Comparison of ENCODE assay signal across 9 cellular contexts in the genomic region with DNA sequence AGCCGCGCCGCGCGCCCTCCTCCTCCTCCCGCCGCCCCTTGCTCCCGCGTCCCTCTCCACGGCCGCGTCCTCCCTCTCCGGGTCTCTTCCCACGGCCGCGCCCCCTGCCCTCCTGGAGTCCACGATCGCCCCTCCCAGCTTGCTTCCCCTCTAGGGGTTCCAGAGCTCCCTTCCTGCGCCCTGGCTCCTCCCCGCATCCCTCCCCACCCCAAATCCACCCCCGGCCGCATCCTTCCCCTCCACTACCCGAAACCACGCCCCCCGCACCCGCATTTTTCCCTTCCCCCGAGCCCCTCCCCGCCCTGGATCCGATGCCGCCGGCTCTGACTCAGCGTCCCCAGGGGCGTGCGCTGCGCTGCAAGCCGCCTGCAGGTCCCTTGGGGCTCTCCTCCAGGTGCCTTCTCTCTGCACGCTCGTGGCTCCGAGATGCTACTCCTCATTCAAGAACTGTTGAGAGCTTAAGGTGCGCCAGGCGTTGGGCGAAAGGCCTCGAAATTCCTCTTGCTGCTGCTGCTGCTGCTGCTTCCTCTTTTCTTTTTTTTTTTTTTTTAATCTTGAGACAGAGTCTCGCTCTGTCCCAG. TPM values are rescaled to one million over a fixed set of nuclear protein-coding genes. Genes with fewer than 3 reads are reported as not detected.
A peak's percentile ranks its signal among the peaks of the same experiment; 100 is the strongest.
DNase-seq lines count a peak whose midpoint lies in the region; ATAC-seq and TF ChIP-seq lines count a peak whose summit lies in the region.
"Had no signal": no experiment of that assay in that cellular context is flagged by ENCODE, and none has a peak within 500 bp of the region (broad histone marks: within the 10 kb centered on the region; RNA-seq: fewer than 3 reads in every experiment).

No MANE protein-coding gene starts in this region.

- H3K4me3 ChIP-seq in tibial nerve = peak overlapping the region; percentile 13 to 53 (median 30)

- no peaks in the 10 kb centered on the region for H3K9me3 ChIP-seq in tibial nerve

- 1% methylated on average over 34 to 44 of the region's 44 CpGs for WGBS in tibial nerve, 2 donors

- H3K27ac Mint-ChIP-seq in activated T-cell treated with anti-CD3 and anti-CD28 coated beads, Interleukin-2, amount 50 U/mL, for 72 hours = peak overlapping the region; percentile 28

- DNase-seq in DMS 273 (lab: John Stamatoyannopoulos, UW; ENCODE audit: unreplicated experiment) = peak; percentile 75
- DNase-seq in DMS 273 treated with DMSO at 0.1 percent for 48 hours (lab: John Stamatoyannopoulos, UW) = no peak
- peak; percentile 69 to 81 for DNase-seq in NOMO-1 (lab: John Stamatoyannopoulos, UW; ENCODE audit: unreplicated experiment in 2 of 2)
- peak; percentile 69 to 74 for DNase-seq in activated T-cell treated with anti-CD3 and anti-CD28 coated beads, Interleukin-2, amount 50 U/mL, for 72 hours
- peak; percentile 26 for DNase-seq in fibroblast of gingiva (ENCODE audit: low read depth)
- DNase-seq in omental fat pad (ENCODE audit: low spot score) = no peak
- DNase-seq in tibial nerve (ENCODE audit: low spot score in 2 of 2) = no peak

- no peaks in the 10 kb centered on the region for H3K9me3 Mint-ChIP-seq in activated T-cell treated with anti-CD3 and anti-CD28 coated beads, Interleukin-2, amount 50 U/mL, for 72 hours

- peaks cover 19% of the 10 kb centered on the region for H3K27me3 Mint-ChIP-seq in activated T-cell treated with anti-CD3 and anti-CD28 coated beads, Interleukin-2, amount 50 U/mL, for 72 hours (ENCODE audit: low read depth)

- peaks cover 0 to 28% (median 2%) of the 10 kb centered on the region in 4 donors for H3K4me1 ChIP-seq in tibial nerve

- H3K27me3 ChIP-seq in tibial nerve = peaks cover 0 to 24% of the 10 kb centered on the region in 2 donors

- peak; percentile 49 for ATAC-seq in HG03039 (IDR thresholded peaks at IDR 0.05; ENCODE audit: unreplicated experiment)
- peak; percentile 91 to 92 for ATAC-seq in activated T-cell treated with anti-CD3 and anti-CD28 coated beads, Interleukin-2, amount 50 U/mL, for 72 hours (replicated peaks in 1 of 2)
- peak; percentile 23 for ATAC-seq in omental fat pad (ENCODE audit: low FRiP score)

- TF ChIP-seq CTCF in omental fat pad (IDR thresholded peaks at IDR 0.05) = no peak
- TF ChIP-seq CTCF in tibial nerve (IDR thresholded peaks at IDR 0.05) = no peak

- peak overlapping the region; percentile 84 for H3K4me3 Mint-ChIP-seq in activated T-cell treated with anti-CD3 and anti-CD28 coated beads, Interleukin-2, amount 50 U/mL, for 72 hours

- peaks cover 6% of the 10 kb centered on the region for H3K4me1 Mint-ChIP-seq in activated T-cell treated with anti-CD3 and anti-CD28 coated beads, Interleukin-2, amount 50 U/mL, for 72 hours (ENCODE audit: low read depth)

- TF ChIP-seq EP300 in tibial nerve (IDR thresholded peaks at IDR 0.05) = no peak

- no peak overlapping the region for H3K27ac ChIP-seq in tibial nerve
- H3K27ac ChIP-seq: 22Rv1 had no signal

- no peaks in the 10 kb centered on the region for H3K36me3 Mint-ChIP-seq in activated T-cell treated with anti-CD3 and anti-CD28 coated beads, Interleukin-2, amount 50 U/mL, for 72 hours (ENCODE audit: insufficient read depth in 2 of 2)

- TF ChIP-seq POLR2A in tibial nerve (IDR thresholded peaks at IDR 0.05) = no peak

- no peaks in the 10 kb centered on the region for H3K36me3 ChIP-seq in tibial nerve

RNA-seq across cellular contexts. Expression of a gene that starts 0.3 kb away (rescaled TPM):
- total RNA-seq in activated T-cell treated with anti-CD3 and anti-CD28 coated beads, Interleukin-2, amount 50 U/mL, for 72 hours = 1 to 10 TPM in 1 of 2 donors, under 1 TPM in 1; 0.35 to 2.0 TPM
- total RNA-seq in omental fat pad = under 1 TPM in 2 of 4 donors, not detected in 2; 0.19 to 0.24 TPM
- 1 to 10 TPM in 3 of 4 donors, under 1 TPM in 1; 0.30 to 5.7 (median 1.8) TPM for total RNA-seq in tibial nerve

RNA-seq across cellular contexts. Expression of a gene that starts 8.2 kb away (rescaled TPM):
- total RNA-seq in activated T-cell treated with anti-CD3 and anti-CD28 coated beads, Interleukin-2, amount 50 U/mL, for 72 hours = 10 to 100 TPM; 59.3 to 63.1 TPM
- total RNA-seq in omental fat pad = 10 to 100 TPM; 27.2 to 35.8 (median 30.1) TPM
- 10 to 100 TPM; 34.3 to 52.5 (median 39.5) TPM for total RNA-seq in tibial nerve

Comparison
In these comparisons a context has a peak if more than half of its experiments do, and no peak if none do; other contexts are left out.
1. DNase-seq: peak in DMS 273 (single experiment), NOMO-1 (2 of 2), activated T-cell treated with anti-CD3 and anti-CD28 coated beads, Interleukin-2, amount 50 U/mL, for 72 hours (2 of 2) and fibroblast of gingiva (single experiment); none in DMS 273 treated with DMSO at 0.1 percent for 48 hours (single experiment), omental fat pad (single experiment) and tibial nerve (0 of 2).
2. ATAC-seq: peak in every context shown above with its lines; median percentile 92 in activated T-cell treated with anti-CD3 and anti-CD28 coated beads, Interleukin-2, amount 50 U/mL, for 72 hours; 49 in HG03039; 23 in omental fat pad.